11 cellular contexts compared by ENCODE assay signal in genomic region chr16:85524630-85525463, GRCh38.
A peak's percentile ranks its signal among the peaks of the same experiment; 100 is the strongest.
DNase-seq lines count a peak whose midpoint lies in the region; ATAC-seq and TF ChIP-seq lines count a peak whose summit lies in the region.
"Had no signal": no experiment of that assay in that cellular context is flagged by ENCODE, and none has a peak within 500 bp of the region (broad histone marks: within the 10 kb centered on the region; RNA-seq: fewer than 3 reads in every experiment).

No MANE protein-coding gene starts in this region.

- H3K27ac Mint-ChIP-seq in memory B cell: no peak overlapping the region
- H3K27ac Mint-ChIP-seq: activated naive CD4-positive, alpha-beta T cell treated with anti-CD3 and anti-CD28 coated beads, Interleukin-2, amount 50 U/mL, for 24 hours had no signal

- H3K27ac ChIP-seq in C4-2B: peak overlapping the region; percentile 93

- H3K9me3 Mint-ChIP-seq in memory B cell: no peaks in the 10 kb centered on the region
- H3K9me3 Mint-ChIP-seq: activated naive CD4-positive, alpha-beta T cell treated with anti-CD3 and anti-CD28 coated beads, Interleukin-2, amount 50 U/mL, for 24 hours had no signal

- peaks cover 22% of the 10 kb centered on the region for H3K27me3 Mint-ChIP-seq in memory B cell
- H3K27me3 Mint-ChIP-seq: activated naive CD4-positive, alpha-beta T cell treated with anti-CD3 and anti-CD28 coated beads, Interleukin-2, amount 50 U/mL, for 24 hours had no signal

- H3K36me3 Mint-ChIP-seq in memory B cell: no peaks in the 10 kb centered on the region
- H3K36me3 Mint-ChIP-seq: activated naive CD4-positive, alpha-beta T cell treated with anti-CD3 and anti-CD28 coated beads, Interleukin-2, amount 50 U/mL, for 24 hours had no signal

- no peak overlapping the region for H3K4me3 ChIP-seq in astrocyte of the spinal cord (ENCODE audit: low read depth, low read length)
- H3K4me3 ChIP-seq: mucosa of descending colon had no signal

- TF ChIP-seq CTCF in C4-2B (conservative IDR thresholded peaks at IDR 0.05) (no peak), astrocyte of the spinal cord (IDR thresholded peaks at IDR 0.05; ENCODE audit: low read depth, low read length) (no peak)

- DNase-seq in NCI-H1092 (lab: John Stamatoyannopoulos, UW) (peak; percentile 30), astrocyte of the spinal cord (ENCODE audit: low read depth, low spot score) (peak; percentile 60), memory B cell (ENCODE audit: low spot score in 2 of 2) (no peak), NCI-H510A (lab: John Stamatoyannopoulos, UW) (no peak), EL (no peak)
- DNase-seq in activated CD4-positive, alpha-beta T cell treated with anti-CD3 and anti-CD28 coated beads for 4 hours: no peak
- DNase-seq in effector CD4-positive, alpha-beta T cell: no peak
- DNase-seq: stimulated activated naive CD4-positive, alpha-beta T cell had no signal

- in situ Hi-C loops in astrocyte of the spinal cord (cut with HindIII; ENCODE audit: low sequenced_read_pairs): no loop called here

- H3K4me3 Mint-ChIP-seq in memory B cell: no peak overlapping the region
- H3K4me3 Mint-ChIP-seq: activated naive CD4-positive, alpha-beta T cell treated with anti-CD3 and anti-CD28 coated beads, Interleukin-2, amount 50 U/mL, for 24 hours had no signal

- peaks cover 9% of the 10 kb centered on the region for H3K4me1 Mint-ChIP-seq in memory B cell
- H3K4me1 Mint-ChIP-seq: activated naive CD4-positive, alpha-beta T cell treated with anti-CD3 and anti-CD28 coated beads, Interleukin-2, amount 50 U/mL, for 24 hours had no signal

- peak; percentile 47 for ATAC-seq in memory B cell (ENCODE audit: low read depth)
- ATAC-seq: mucosa of descending colon had no signal

Comparison
In these comparisons a context has a peak if more than half of its experiments do, and no peak if none do; other contexts are left out.
1. DNase-seq: peak in NCI-H1092 (single experiment) and astrocyte of the spinal cord (single experiment); none in memory B cell (0 of 2), NCI-H510A (single experiment), activated CD4-positive, alpha-beta T cell treated with anti-CD3 and anti-CD28 coated beads for 4 hours (0 of 2), EL (single experiment) and effector CD4-positive, alpha-beta T cell (single experiment).